ENCODE assay signal across 8 cellular contexts in the genomic region with DNA sequence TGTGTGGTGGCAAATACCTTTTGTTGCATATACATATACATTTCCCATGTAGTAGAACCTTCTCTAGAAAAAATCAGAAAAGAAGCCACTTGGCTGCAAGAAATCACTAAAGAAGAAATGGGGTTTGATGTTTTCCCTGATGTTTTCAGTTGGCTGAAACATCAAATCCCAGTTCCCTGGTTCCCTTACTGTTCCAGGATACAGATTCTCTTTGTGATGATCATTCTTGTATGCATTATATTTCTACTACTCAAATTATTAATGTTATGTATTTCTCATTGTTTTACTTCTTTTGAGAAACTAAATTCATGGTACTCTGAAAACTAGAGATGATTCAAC. TPM values are rescaled to one million over a fixed set of nuclear protein-coding genes. Genes with fewer than 3 reads are reported as not detected.
DNase-seq lines count a peak whose midpoint lies in the region; ATAC-seq and TF ChIP-seq lines count a peak whose summit lies in the region.

No MANE protein-coding gene starts in this region.

- in situ Hi-C loops in GM23248 (cut with MboI): no loop called here

- H3F3A ChIP-seq in GM23248 (ENCODE audit: insufficient read depth) (peaks cover 47% of the 10 kb centered on the region), smooth muscle cell (ENCODE audit: low read depth) (peaks cover 27% of the 10 kb centered on the region)

- H3K9me3 ChIP-seq in GM23248 (ENCODE audit: low read depth): no peaks in the 10 kb centered on the region
- peaks cover 2% of the 10 kb centered on the region for H3K9me3 ChIP-seq in right cardiac atrium (ENCODE audit: control insufficient read depth, low read length)
- no peaks in the 10 kb centered on the region for H3K9me3 ChIP-seq in smooth muscle cell (replicated peaks; ENCODE audit: low read depth)

- no peaks in the 10 kb centered on the region for H4K20me1 ChIP-seq in GM23248 (ENCODE audit: insufficient read depth)
- H4K20me1 ChIP-seq in smooth muscle cell (ENCODE audit: low read depth): no peaks in the 10 kb centered on the region

- POLR2A ChIA-PET in RWPE1 (lab: Yijun Ruan, JAX; ENCODE audit: low non-redundant PET): interaction anchor here (0.6 kb wide), 1 partner anchor 128 kb away, joined by 3 read pairs; no protein-coding TSS in a partner anchor

- no peaks in the 10 kb centered on the region for H3K9me2 ChIP-seq in GM23248 (ENCODE audit: insufficient read depth)

- H3K79me2 ChIP-seq in GM23248 (ENCODE audit: insufficient read depth) (no peaks in the 10 kb centered on the region), smooth muscle cell (ENCODE audit: low read depth) (no peaks in the 10 kb centered on the region)

- intact Hi-C loops in right cardiac atrium (cut with DNase I): no loop called here

- no peaks in the 10 kb centered on the region for H3K27me3 ChIP-seq in GM23248 (replicated peaks; ENCODE audit: insufficient read depth)
- no peaks in the 10 kb centered on the region for H3K27me3 ChIP-seq in right cardiac atrium (ENCODE audit: control insufficient read depth, insufficient read depth)
- no peaks in the 10 kb centered on the region for H3K27me3 ChIP-seq in smooth muscle cell (ENCODE audit: low read depth)

- H3K27ac ChIP-seq in GM23248: peak overlapping the region; percentile 94
- H3K27ac ChIP-seq in RWPE1: peak overlapping the region; percentile 97
- H3K27ac ChIP-seq in right cardiac atrium (ENCODE audit: low read length): no peak overlapping the region
- peak overlapping the region; percentile 98 for H3K27ac ChIP-seq in smooth muscle cell (ENCODE audit: low read depth)

- peaks cover 30% of the 10 kb centered on the region for H3K4me1 ChIP-seq in GM23248 (ENCODE audit: insufficient read depth)
- H3K4me1 ChIP-seq in right cardiac atrium (ENCODE audit: control insufficient read depth, insufficient read depth, low read length): no peaks in the 10 kb centered on the region
- peaks cover 17% of the 10 kb centered on the region for H3K4me1 ChIP-seq in smooth muscle cell (ENCODE audit: low read depth)

- H3K9ac ChIP-seq in GM23248 (peak overlapping the region; percentile 87), smooth muscle cell (ENCODE audit: low read depth) (peak overlapping the region; percentile 100)

- no peak for ATAC-seq in right cardiac atrium
- no peak for ATAC-seq in HG03432 (IDR thresholded peaks at IDR 0.05; ENCODE audit: unreplicated experiment)
- ATAC-seq in GM21367 (IDR thresholded peaks at IDR 0.05; ENCODE audit: unreplicated experiment): no peak

- DNase-seq in GM23248 (no peak), RWPE1 (ENCODE audit: low spot score) (no peak), right cardiac atrium (no peak), smooth muscle cell (lab: John Stamatoyannopoulos, UW; ENCODE audit: unreplicated experiment) (no peak), NCI-H524 treated with DMSO at 0.1 percent for 48 hours (lab: John Stamatoyannopoulos, UW) (no peak)
- DNase-seq in stimulated activated CD4-positive, alpha-beta T cell treated with anti-CD3 and anti-CD28 coated beads, Interleukin-15, amount 100 ng/mL, for 24 hours: no peak

- H3K4me2 ChIP-seq in GM23248 (ENCODE audit: unreplicated experiment) (peak overlapping the region; percentile 95), smooth muscle cell (peak overlapping the region; percentile 85)

- H2AFZ ChIP-seq in GM23248 (peak overlapping the region; percentile 92), smooth muscle cell (ENCODE audit: low read depth) (no peak overlapping the region)

- TF ChIP-seq CTCF in RWPE1 (conservative IDR thresholded peaks at IDR 0.05; ENCODE audit: low read depth) (no peak), smooth muscle cell (IDR thresholded peaks at IDR 0.05; ENCODE audit: borderline replicate concordance, insufficient read depth, poor library complexity, severe bottlenecking) (no peak)

- peak overlapping the region; percentile 78 for H3K4me3 ChIP-seq in GM23248
- H3K4me3 ChIP-seq in right cardiac atrium (ENCODE audit: low read length): peak overlapping the region; percentile 67
- H3K4me3 ChIP-seq in smooth muscle cell: peak overlapping the region; percentile 61

- CTCF ChIA-PET in RWPE1 (lab: Yijun Ruan, JAX): no interaction called here

- H3K36me3 ChIP-seq in GM23248 (ENCODE audit: low read depth): no peaks in the 10 kb centered on the region
- no peaks in the 10 kb centered on the region for H3K36me3 ChIP-seq in smooth muscle cell (ENCODE audit: low read depth)

RNA-seq across cellular contexts. Expression of gene RNU1-2, which starts 7.6 kb away (rescaled TPM):
- total RNA-seq in GM23248 (2014; rRNA removed; shearing (Covaris generic)): under 0.01 TPM in 1 of 2 replicates, not detected in the other
- polyA plus RNA-seq in GM23248 (2016; fragmentation: Nextera tagmentation; extraction: Ambion mirVana) (not detected in 2 replicates), right cardiac atrium (not detected), smooth muscle cell (4.2 and 6.4 TPM in 2 replicates)
- total RNA-seq in right cardiac atrium (1,000 to 10,000 TPM; 3,675 to 8,578 (median 7,073) TPM), smooth muscle cell (under 0.01 TPM in 2 replicates)

RNA-seq across cellular contexts. Expression of gene CROCC, which starts 18.3 kb away (rescaled TPM):
- total RNA-seq in GM23248 (2014; rRNA removed; shearing (Covaris generic)): 17.6 and 24.0 TPM in 2 replicates
- polyA plus RNA-seq in GM23248 (2016; fragmentation: Nextera tagmentation; extraction: Ambion mirVana) (5.2 and 7.0 TPM in 2 replicates), right cardiac atrium (14.6 TPM), smooth muscle cell (19.7 and 21.4 TPM in 2 replicates)
- total RNA-seq in right cardiac atrium (10 to 100 TPM in 3 of 4 donors, 1 to 10 TPM in 1; 6.7 to 11.9 (median 10.8) TPM), smooth muscle cell (7.8 and 24.0 TPM in 2 replicates)

Comparison
In these comparisons a context has a peak if more than half of its experiments do, and no peak if none do; other contexts are left out.
1. RNA of gene RNU1-2, which starts 7.6 kb away (total RNA-seq): 3,675 to 8,578 TPM in right cardiac atrium; under 0.01 TPM in GM23248 and under 0.01 TPM in smooth muscle cell; every median in the first group is over 1,000 times any median in the second.
2. Peak in every context shown above with its lines, with median percentiles within 50 percentile points of each other: H3K4me3 ChIP-seq.